In genomic region chr3:155179425-155179814, GRCh38 we compare ENCODE assay signal across 1 cellular context.
TF ChIP-seq lines count a peak whose summit lies in the region.

No MANE protein-coding gene starts in this region.

TF ChIP-seq in K562, 482 proteins besides CTCF, POLR2A, EP300 and RAD21 (continued from another document and continues in another):
- TF ChIP-seq, protein P1, sequence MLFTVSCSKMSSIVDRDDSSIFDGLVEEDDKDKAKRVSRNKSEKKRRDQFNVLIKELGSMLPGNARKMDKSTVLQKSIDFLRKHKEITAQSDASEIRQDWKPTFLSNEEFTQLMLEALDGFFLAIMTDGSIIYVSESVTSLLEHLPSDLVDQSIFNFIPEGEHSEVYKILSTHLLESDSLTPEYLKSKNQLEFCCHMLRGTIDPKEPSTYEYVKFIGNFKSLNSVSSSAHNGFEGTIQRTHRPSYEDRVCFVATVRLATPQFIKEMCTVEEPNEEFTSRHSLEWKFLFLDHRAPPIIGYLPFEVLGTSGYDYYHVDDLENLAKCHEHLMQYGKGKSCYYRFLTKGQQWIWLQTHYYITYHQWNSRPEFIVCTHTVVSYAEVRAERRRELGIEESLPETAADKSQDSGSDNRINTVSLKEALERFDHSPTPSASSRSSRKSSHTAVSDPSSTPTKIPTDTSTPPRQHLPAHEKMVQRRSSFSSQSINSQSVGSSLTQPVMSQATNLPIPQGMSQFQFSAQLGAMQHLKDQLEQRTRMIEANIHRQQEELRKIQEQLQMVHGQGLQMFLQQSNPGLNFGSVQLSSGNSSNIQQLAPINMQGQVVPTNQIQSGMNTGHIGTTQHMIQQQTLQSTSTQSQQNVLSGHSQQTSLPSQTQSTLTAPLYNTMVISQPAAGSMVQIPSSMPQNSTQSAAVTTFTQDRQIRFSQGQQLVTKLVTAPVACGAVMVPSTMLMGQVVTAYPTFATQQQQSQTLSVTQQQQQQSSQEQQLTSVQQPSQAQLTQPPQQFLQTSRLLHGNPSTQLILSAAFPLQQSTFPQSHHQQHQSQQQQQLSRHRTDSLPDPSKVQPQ (CRISPR knock-in tag; IDR thresholded peaks at IDR 0.05; ENCODE audit: borderline replicate concordance) = no peak
- TF ChIP-seq EHMT2 (IDR thresholded peaks at IDR 0.05) (0 out of 2 replicates have a peak, but pooled peaks have one; percentile 3), MIER1 (IDR thresholded peaks at IDR 0.05; ENCODE audit: low read depth) (no peak), FOXK2 (conservative IDR thresholded peaks at IDR 0.05 in 1 of 2, IDR thresholded peaks at IDR 0.05 in 1 of 2; ENCODE audit: low read depth in 2 of 2) (0 out of 4 replicates have a peak, but pooled peaks of 1 of the 2 experiments have one; percentile 45), NFIC (IDR thresholded peaks at IDR 0.05) (peak; percentile 99), KLF16 (IDR thresholded peaks at IDR 0.05) (peak; percentile 89), ZNF79 (CRISPR knock-in tag; IDR thresholded peaks at IDR 0.05; ENCODE audit: low read depth) (no peak), FOXK1 (CRISPR knock-in tag; IDR thresholded peaks at IDR 0.05; ENCODE audit: borderline replicate concordance) (no peak), SMARCE1 (IDR thresholded peaks at IDR 0.05) (peak; percentile 79), ZNF75A (CRISPR knock-in tag; IDR thresholded peaks at IDR 0.05) (no peak), PHB2 (IDR thresholded peaks at IDR 0.05; ENCODE audit: low read depth) (0 out of 2 replicates have a peak, but pooled peaks have one; percentile 48), HDAC3 (IDR thresholded peaks at IDR 0.05; ENCODE audit: borderline replicate concordance, partially characterized antibody) (peak; percentile 50), PHTF2 (CRISPR knock-in tag; IDR thresholded peaks at IDR 0.05) (no peak), FOXM1 (IDR thresholded peaks at IDR 0.05; ENCODE audit: low read depth) (peak; percentile 68), FOXM1 (CRISPR knock-in tag; IDR thresholded peaks at IDR 0.05; ENCODE audit: low read depth) (no peak), BACH1 (tag; IDR thresholded peaks at IDR 0.05) (no peak), ZNF212 (CRISPR knock-in tag; IDR thresholded peaks at IDR 0.05) (no peak), YBX1 (IDR thresholded peaks at IDR 0.05) (no peak), CREB1 (IDR thresholded peaks at IDR 0.05) (0 out of 2 replicates have a peak, but pooled peaks have one; percentile 40), CREB1 (CRISPR knock-in tag; IDR thresholded peaks at IDR 0.05) (no peak), NR3C1 (CRISPR knock-in tag; IDR thresholded peaks at IDR 0.05) (no peak), TAL1 (IDR thresholded peaks at IDR 0.05) (peak; percentile 94), NR2F6 (CRISPR knock-in tag; IDR thresholded peaks at IDR 0.05) (no peak), DPF2 (IDR thresholded peaks at IDR 0.05) (peak; percentile 92), KDM4B (IDR thresholded peaks at IDR 0.05; ENCODE audit: borderline replicate concordance in 2 of 2, low read depth in 1 of 2) (no peak), ZFP1 (CRISPR knock-in tag; IDR thresholded peaks at IDR 0.05) (no peak), SMAD1 (IDR thresholded peaks at IDR 0.05; ENCODE audit: low read depth, low read length, partially characterized antibody) (peak; percentile 75), RCOR1 (IDR thresholded peaks at IDR 0.05; ENCODE audit: borderline replicate concordance in 1 of 2, low read depth in 2 of 2, low read length in 2 of 2) (peak; percentile 18 to 89; a peak in 3 of 4 replicates), NELFE (IDR thresholded peaks at IDR 0.05; ENCODE audit: insufficient read depth, insufficient read length) (no peak), POLR2AphosphoS5 (IDR thresholded peaks at IDR 0.05; ENCODE audit: control insufficient read depth, insufficient read depth, low read depth, low read length) (peak; percentile 95), MEIS2 (IDR thresholded peaks at IDR 0.05; ENCODE audit: partially characterized antibody) (peak; percentile 87), EP400 (IDR thresholded peaks at IDR 0.05) (0 out of 2 replicates have a peak, but pooled peaks have one; percentile 14), ZSCAN29 (IDR thresholded peaks at IDR 0.05) (no peak), CBX2 (IDR thresholded peaks at IDR 0.05; ENCODE audit: insufficient read depth, low read length, poor library complexity, severe bottlenecking) (no peak), ARNT (IDR thresholded peaks at IDR 0.05) (0 out of 4 replicates have a peak, but pooled peaks have one; percentile 25 to 45), SMARCC2 (IDR thresholded peaks at IDR 0.05; ENCODE audit: low read depth) (peak; percentile 72), HDAC6 (IDR thresholded peaks at IDR 0.05; ENCODE audit: low read depth, low read length) (no peak), BRF1 (IDR thresholded peaks at IDR 0.05; ENCODE audit: borderline replicate concordance, extremely low read depth, insufficient read length) (no peak), ZEB2 (IDR thresholded peaks at IDR 0.05) (0 out of 2 replicates have a peak, but pooled peaks have one; percentile 57), SIN3A (IDR thresholded peaks at IDR 0.05; ENCODE audit: borderline replicate concordance in 2 of 2, control insufficient read depth in 1 of 2, low read depth in 2 of 2, low read length in 2 of 2) (no peak), CCNT2 (IDR thresholded peaks at IDR 0.05; ENCODE audit: borderline replicate concordance, extremely low read depth, insufficient read length, low read depth, low read length) (peak; percentile 66), KDM1A (IDR thresholded peaks at IDR 0.05) (peak; percentile 74 to 83), CTBP1 (IDR thresholded peaks at IDR 0.05; ENCODE audit: borderline replicate concordance) (peak; percentile 82), STAT5A (IDR thresholded peaks at IDR 0.05; ENCODE audit: borderline replicate concordance, low read length) (peak; percentile 88), WHSC1 (IDR thresholded peaks at IDR 0.05; ENCODE audit: low read length) (no peak), PKNOX1 (IDR thresholded peaks at IDR 0.05) (peak; percentile 88), ID3 (CRISPR knock-in tag; IDR thresholded peaks at IDR 0.05) (no peak), ID3 (tag; IDR thresholded peaks at IDR 0.05) (no peak)
- TF ChIP-seq, protein P2, sequence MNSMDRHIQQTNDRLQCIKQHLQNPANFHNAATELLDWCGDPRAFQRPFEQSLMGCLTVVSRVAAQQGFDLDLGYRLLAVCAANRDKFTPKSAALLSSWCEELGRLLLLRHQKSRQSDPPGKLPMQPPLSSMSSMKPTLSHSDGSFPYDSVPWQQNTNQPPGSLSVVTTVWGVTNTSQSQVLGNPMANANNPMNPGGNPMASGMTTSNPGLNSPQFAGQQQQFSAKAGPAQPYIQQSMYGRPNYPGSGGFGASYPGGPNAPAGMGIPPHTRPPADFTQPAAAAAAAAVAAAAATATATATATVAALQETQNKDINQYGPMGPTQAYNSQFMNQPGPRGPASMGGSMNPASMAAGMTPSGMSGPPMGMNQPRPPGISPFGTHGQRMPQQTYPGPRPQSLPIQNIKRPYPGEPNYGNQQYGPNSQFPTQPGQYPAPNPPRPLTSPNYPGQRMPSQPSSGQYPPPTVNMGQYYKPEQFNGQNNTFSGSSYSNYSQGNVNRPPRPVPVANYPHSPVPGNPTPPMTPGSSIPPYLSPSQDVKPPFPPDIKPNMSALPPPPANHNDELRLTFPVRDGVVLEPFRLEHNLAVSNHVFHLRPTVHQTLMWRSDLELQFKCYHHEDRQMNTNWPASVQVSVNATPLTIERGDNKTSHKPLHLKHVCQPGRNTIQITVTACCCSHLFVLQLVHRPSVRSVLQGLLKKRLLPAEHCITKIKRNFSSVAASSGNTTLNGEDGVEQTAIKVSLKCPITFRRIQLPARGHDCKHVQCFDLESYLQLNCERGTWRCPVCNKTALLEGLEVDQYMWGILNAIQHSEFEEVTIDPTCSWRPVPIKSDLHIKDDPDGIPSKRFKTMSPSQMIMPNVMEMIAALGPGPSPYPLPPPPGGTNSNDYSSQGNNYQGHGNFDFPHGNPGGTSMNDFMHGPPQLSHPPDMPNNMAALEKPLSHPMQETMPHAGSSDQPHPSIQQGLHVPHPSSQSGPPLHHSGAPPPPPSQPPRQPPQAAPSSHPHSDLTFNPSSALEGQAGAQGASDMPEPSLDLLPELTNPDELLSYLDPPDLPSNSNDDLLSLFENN (IDR thresholded peaks at IDR 0.05; ENCODE audit: low read depth in 2 of 2, low read length in 2 of 2) = peak in 1 of 2 experiments; percentile 71; a peak in 2 of 4 replicates
- TF ChIP-seq, protein P3, sequence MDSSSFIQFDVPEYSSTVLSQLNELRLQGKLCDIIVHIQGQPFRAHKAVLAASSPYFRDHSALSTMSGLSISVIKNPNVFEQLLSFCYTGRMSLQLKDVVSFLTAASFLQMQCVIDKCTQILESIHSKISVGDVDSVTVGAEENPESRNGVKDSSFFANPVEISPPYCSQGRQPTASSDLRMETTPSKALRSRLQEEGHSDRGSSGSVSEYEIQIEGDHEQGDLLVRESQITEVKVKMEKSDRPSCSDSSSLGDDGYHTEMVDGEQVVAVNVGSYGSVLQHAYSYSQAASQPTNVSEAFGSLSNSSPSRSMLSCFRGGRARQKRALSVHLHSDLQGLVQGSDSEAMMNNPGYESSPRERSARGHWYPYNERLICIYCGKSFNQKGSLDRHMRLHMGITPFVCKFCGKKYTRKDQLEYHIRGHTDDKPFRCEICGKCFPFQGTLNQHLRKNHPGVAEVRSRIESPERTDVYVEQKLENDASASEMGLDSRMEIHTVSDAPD (CRISPR knock-in tag; IDR thresholded peaks at IDR 0.05) = no peak
- TF ChIP-seq, protein P4, sequence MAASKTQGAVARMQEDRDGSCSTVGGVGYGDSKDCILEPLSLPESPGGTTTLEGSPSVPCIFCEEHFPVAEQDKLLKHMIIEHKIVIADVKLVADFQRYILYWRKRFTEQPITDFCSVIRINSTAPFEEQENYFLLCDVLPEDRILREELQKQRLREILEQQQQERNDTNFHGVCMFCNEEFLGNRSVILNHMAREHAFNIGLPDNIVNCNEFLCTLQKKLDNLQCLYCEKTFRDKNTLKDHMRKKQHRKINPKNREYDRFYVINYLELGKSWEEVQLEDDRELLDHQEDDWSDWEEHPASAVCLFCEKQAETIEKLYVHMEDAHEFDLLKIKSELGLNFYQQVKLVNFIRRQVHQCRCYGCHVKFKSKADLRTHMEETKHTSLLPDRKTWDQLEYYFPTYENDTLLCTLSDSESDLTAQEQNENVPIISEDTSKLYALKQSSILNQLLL (CRISPR knock-in tag; IDR thresholded peaks at IDR 0.05; ENCODE audit: borderline replicate concordance) = no peak
- TF ChIP-seq, protein P5, sequence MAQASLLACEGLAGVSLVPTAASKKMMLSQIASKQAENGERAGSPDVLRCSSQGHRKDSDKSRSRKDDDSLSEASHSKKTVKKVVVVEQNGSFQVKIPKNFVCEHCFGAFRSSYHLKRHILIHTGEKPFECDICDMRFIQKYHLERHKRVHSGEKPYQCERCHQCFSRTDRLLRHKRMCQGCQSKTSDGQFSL (CRISPR knock-in tag; IDR thresholded peaks at IDR 0.05) = no peak
- TF ChIP-seq, protein P5 (tag; IDR thresholded peaks at IDR 0.05) = no peak
- TF ChIP-seq, protein P6, sequence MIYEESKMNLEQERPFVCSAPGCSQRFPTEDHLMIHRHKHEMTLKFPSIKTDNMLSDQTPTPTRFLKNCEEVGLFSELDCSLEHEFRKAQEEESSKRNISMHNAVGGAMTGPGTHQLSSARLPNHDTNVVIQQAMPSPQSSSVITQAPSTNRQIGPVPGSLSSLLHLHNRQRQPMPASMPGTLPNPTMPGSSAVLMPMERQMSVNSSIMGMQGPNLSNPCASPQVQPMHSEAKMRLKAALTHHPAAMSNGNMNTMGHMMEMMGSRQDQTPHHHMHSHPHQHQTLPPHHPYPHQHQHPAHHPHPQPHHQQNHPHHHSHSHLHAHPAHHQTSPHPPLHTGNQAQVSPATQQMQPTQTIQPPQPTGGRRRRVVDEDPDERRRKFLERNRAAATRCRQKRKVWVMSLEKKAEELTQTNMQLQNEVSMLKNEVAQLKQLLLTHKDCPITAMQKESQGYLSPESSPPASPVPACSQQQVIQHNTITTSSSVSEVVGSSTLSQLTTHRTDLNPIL (CRISPR knock-in tag; IDR thresholded peaks at IDR 0.05) = no peak
- TF ChIP-seq, protein P7, sequence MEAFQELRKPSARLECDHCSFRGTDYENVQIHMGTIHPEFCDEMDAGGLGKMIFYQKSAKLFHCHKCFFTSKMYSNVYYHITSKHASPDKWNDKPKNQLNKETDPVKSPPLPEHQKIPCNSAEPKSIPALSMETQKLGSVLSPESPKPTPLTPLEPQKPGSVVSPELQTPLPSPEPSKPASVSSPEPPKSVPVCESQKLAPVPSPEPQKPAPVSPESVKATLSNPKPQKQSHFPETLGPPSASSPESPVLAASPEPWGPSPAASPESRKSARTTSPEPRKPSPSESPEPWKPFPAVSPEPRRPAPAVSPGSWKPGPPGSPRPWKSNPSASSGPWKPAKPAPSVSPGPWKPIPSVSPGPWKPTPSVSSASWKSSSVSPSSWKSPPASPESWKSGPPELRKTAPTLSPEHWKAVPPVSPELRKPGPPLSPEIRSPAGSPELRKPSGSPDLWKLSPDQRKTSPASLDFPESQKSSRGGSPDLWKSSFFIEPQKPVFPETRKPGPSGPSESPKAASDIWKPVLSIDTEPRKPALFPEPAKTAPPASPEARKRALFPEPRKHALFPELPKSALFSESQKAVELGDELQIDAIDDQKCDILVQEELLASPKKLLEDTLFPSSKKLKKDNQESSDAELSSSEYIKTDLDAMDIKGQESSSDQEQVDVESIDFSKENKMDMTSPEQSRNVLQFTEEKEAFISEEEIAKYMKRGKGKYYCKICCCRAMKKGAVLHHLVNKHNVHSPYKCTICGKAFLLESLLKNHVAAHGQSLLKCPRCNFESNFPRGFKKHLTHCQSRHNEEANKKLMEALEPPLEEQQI (IDR thresholded peaks at IDR 0.05) = peak; percentile 86
- TF ChIP-seq, protein P8, sequence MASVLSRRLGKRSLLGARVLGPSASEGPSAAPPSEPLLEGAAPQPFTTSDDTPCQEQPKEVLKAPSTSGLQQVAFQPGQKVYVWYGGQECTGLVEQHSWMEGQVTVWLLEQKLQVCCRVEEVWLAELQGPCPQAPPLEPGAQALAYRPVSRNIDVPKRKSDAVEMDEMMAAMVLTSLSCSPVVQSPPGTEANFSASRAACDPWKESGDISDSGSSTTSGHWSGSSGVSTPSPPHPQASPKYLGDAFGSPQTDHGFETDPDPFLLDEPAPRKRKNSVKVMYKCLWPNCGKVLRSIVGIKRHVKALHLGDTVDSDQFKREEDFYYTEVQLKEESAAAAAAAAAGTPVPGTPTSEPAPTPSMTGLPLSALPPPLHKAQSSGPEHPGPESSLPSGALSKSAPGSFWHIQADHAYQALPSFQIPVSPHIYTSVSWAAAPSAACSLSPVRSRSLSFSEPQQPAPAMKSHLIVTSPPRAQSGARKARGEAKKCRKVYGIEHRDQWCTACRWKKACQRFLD (CRISPR knock-in tag; IDR thresholded peaks at IDR 0.05) = no peak
